Comparison of ENCODE assay signal across 1 cellular context in the genomic region with DNA sequence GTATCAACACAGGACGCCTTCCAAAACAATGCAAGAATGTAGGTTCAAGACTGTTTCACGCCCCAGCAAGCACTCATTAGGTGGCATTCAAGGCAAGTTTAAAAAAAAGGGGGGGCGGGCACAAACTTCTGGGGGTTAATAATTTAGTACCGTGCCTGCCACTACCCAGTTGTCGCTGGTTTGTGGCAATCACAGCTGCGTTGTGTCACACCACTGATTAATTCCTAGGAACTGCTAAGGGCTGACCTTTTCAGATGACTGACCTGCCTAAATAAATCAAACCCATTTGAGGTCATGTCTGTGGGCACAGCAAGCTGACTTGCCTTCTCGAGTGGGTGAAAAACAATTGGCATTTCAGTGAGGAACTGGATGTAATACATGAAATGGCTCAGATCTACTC.
TF ChIP-seq lines count a peak whose summit lies in the region.

No MANE protein-coding gene starts in this region.

TF ChIP-seq in K562, 482 proteins besides CTCF, POLR2A, EP300 and RAD21 (continued from another document):
- TF ChIP-seq, protein P1, sequence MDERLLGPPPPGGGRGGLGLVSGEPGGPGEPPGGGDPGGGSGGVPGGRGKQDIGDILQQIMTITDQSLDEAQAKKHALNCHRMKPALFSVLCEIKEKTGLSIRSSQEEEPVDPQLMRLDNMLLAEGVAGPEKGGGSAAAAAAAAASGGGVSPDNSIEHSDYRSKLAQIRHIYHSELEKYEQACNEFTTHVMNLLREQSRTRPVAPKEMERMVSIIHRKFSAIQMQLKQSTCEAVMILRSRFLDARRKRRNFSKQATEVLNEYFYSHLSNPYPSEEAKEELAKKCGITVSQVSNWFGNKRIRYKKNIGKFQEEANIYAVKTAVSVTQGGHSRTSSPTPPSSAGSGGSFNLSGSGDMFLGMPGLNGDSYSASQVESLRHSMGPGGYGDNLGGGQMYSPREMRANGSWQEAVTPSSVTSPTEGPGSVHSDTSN (CRISPR knock-in tag; IDR thresholded peaks at IDR 0.05; ENCODE audit: low read depth): no peak
- TF ChIP-seq, protein P1 (tag; conservative IDR thresholded peaks at IDR 0.05; ENCODE audit: low read depth): 0 out of 2 replicates have a peak, but pooled peaks have one; percentile 6
- no peak for TF ChIP-seq MAX (CRISPR knock-in tag; IDR thresholded peaks at IDR 0.05)
- no peak for TF ChIP-seq ZNF76 (CRISPR knock-in tag; IDR thresholded peaks at IDR 0.05; ENCODE audit: borderline replicate concordance)
- TF ChIP-seq HDAC6 (IDR thresholded peaks at IDR 0.05; ENCODE audit: low read depth, low read length): no peak
- peak; percentile 20 for TF ChIP-seq MEIS2 (IDR thresholded peaks at IDR 0.05; ENCODE audit: partially characterized antibody)
- TF ChIP-seq CREB1 (IDR thresholded peaks at IDR 0.05): no peak
- no peak for TF ChIP-seq CREB1 (CRISPR knock-in tag; IDR thresholded peaks at IDR 0.05)
- TF ChIP-seq, protein P2, sequence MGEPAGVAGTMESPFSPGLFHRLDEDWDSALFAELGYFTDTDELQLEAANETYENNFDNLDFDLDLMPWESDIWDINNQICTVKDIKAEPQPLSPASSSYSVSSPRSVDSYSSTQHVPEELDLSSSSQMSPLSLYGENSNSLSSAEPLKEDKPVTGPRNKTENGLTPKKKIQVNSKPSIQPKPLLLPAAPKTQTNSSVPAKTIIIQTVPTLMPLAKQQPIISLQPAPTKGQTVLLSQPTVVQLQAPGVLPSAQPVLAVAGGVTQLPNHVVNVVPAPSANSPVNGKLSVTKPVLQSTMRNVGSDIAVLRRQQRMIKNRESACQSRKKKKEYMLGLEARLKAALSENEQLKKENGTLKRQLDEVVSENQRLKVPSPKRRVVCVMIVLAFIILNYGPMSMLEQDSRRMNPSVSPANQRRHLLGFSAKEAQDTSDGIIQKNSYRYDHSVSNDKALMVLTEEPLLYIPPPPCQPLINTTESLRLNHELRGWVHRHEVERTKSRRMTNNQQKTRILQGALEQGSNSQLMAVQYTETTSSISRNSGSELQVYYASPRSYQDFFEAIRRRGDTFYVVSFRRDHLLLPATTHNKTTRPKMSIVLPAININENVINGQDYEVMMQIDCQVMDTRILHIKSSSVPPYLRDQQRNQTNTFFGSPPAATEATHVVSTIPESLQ (CRISPR knock-in tag; IDR thresholded peaks at IDR 0.05): no peak
- no peak for TF ChIP-seq HLTF (IDR thresholded peaks at IDR 0.05)
- no peak for TF ChIP-seq FOXK2 (conservative IDR thresholded peaks at IDR 0.05 in 1 of 2, IDR thresholded peaks at IDR 0.05 in 1 of 2; ENCODE audit: low read depth in 2 of 2)
- TF ChIP-seq, protein P3, sequence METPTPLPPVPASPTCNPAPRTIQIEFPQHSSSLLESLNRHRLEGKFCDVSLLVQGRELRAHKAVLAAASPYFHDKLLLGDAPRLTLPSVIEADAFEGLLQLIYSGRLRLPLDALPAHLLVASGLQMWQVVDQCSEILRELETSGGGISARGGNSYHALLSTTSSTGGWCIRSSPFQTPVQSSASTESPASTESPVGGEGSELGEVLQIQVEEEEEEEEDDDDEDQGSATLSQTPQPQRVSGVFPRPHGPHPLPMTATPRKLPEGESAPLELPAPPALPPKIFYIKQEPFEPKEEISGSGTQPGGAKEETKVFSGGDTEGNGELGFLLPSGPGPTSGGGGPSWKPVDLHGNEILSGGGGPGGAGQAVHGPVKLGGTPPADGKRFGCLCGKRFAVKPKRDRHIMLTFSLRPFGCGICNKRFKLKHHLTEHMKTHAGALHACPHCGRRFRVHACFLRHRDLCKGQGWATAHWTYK (CRISPR knock-in tag; IDR thresholded peaks at IDR 0.05): no peak
- TF ChIP-seq PPARD (CRISPR knock-in tag; IDR thresholded peaks at IDR 0.05): no peak
- no peak for TF ChIP-seq LARP7 (IDR thresholded peaks at IDR 0.05)
- TF ChIP-seq FOSL1 (tag; conservative IDR thresholded peaks at IDR 0.05): no peak
- TF ChIP-seq KDM1A (IDR thresholded peaks at IDR 0.05): peak; percentile 45 to 53; a peak in 2 of 4 replicates
- TF ChIP-seq TRIM24 (IDR thresholded peaks at IDR 0.05): no peak
- no peak for TF ChIP-seq ZMIZ1 (IDR thresholded peaks at IDR 0.05; ENCODE audit: low read depth in 2 of 2, low read length in 2 of 2)
- TF ChIP-seq LCOR (CRISPR knock-in tag; IDR thresholded peaks at IDR 0.05): no peak
- no peak for TF ChIP-seq ZNF143 (CRISPR knock-in tag; IDR thresholded peaks at IDR 0.05)
- no peak for TF ChIP-seq MCM3 (IDR thresholded peaks at IDR 0.05)
- no peak for TF ChIP-seq ATF4 (CRISPR knock-in tag; IDR thresholded peaks at IDR 0.05)
- no peak for TF ChIP-seq CHD2 (IDR thresholded peaks at IDR 0.05; ENCODE audit: low read depth, low read length)
